9 cellular contexts compared by ENCODE assay signal in the genomic region with DNA sequence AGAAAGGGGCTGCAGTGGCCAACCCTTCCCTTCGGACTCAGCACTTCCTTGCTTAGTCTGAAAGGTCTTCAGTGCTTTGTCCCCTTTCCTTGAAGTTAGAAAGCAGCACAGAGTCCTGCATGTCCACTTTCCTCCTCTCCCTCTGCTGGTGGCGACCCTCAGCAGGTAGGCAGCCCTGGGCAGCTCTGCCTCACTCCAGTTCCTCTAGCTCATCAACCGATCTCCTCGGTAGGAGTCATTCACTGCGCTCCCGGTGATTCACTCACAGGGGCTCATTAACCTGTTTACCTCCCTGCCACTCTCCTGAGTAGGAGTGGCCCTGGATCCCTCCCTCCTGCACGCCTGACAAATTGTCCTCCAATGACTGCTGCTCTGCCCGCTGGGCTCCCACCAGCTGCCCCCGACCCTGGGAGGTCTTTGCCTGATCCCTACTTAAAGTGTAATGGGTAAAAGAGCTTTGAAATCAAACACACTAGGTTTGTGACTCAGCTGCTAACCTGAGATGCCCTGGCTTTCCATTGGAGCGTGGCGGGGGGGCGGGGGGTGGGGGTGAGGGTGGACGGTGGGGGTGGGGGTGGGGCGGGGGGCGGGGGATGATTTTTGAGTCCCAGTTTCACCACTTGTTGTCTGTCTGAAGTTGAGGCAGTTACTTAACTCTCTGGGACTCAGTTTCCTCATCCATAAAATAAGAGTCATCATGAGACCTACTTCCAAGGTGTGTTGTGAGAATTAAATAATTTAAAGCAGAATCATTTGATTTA. TPM values are rescaled to one million over a fixed set of nuclear protein-coding genes. Genes with fewer than 3 reads are reported as not detected.
DNase-seq lines count a peak whose midpoint lies in the region; ATAC-seq, FAIRE-seq and TF ChIP-seq lines count a peak whose summit lies in the region.
"Had no signal": no experiment of that assay in that cellular context is flagged by ENCODE, and none has a peak within 500 bp of the region (broad histone marks: within the 10 kb centered on the region; RNA-seq: fewer than 3 reads in every experiment).

No MANE protein-coding gene starts in this region.

- 52 to 58% methylated on average over 15 of the region's 15 CpGs for WGBS in lung, 2 donors

- no peaks in the 10 kb centered on the region for H3K27me3 ChIP-seq in lung (ENCODE audit: control insufficient read depth, insufficient read depth)

- no peak overlapping the region for H3K4me3 ChIP-seq in lung

- H3K9me3 ChIP-seq in lung (ENCODE audit: control insufficient read depth in 2 of 2, insufficient read depth in 1 of 2, low read length in 1 of 2), result no peaks in the 10 kb centered on the region

- H3K9me3 Mint-ChIP-seq in brain, result peaks cover 0 to 3% (median 0%) of the 10 kb centered on the region in 5 experiments
- H3K9me3 Mint-ChIP-seq: neural crest cell had no signal

- peaks cover 0 to 17% of the 10 kb centered on the region in 2 donors for H3K4me1 ChIP-seq in lung (ENCODE audit: control insufficient read depth in 2 of 2, insufficient read depth in 2 of 2, low read length in 2 of 2)

- H3K27ac ChIP-seq in lung (ENCODE audit: low read depth in 1 of 2, low read length in 1 of 2), result peak overlapping the region in 1 of 2 donors; percentile 59

- FAIRE-seq in frontal cortex (lab: Jason Lieb, UNC), result no peak

- no peak for ATAC-seq in lung (ENCODE audit: insufficient read depth, low FRiP score)
- ATAC-seq in HG03520 (IDR thresholded peaks at IDR 0.05; ENCODE audit: unreplicated experiment), result no peak

- H3K4me1 Mint-ChIP-seq in brain, result peaks cover 35% of the 10 kb centered on the region

- DNase-seq in EL (peak; percentile 67), NCI-H2107 (lab: John Stamatoyannopoulos, UW) (peak; percentile 83), lung (ENCODE audit: low spot score) (peak; percentile 79), AG20443 (ENCODE audit: low spot score) (no peak), frontal cortex (ENCODE audit: low spot score in 2 of 2) (no peak)
- DNase-seq in activated CD4-positive, alpha-beta T cell treated with anti-CD3 and anti-CD28 coated beads, Interleukin-2, amount 50 U/mL, for 1 hour, result no peak

- TF ChIP-seq CTCF in brain (conservative IDR thresholded peaks at IDR 0.05) (no peak), lung (IDR thresholded peaks at IDR 0.05; ENCODE audit: control extremely low read depth, extremely low read depth) (no peak)

- no peaks in the 10 kb centered on the region for H3K36me3 ChIP-seq in lung (ENCODE audit: control insufficient read depth in 2 of 2, insufficient read depth in 2 of 2, low read length in 2 of 2)

- H3K4me3 Mint-ChIP-seq in brain, result peak overlapping the region in 2 of 5 experiments; percentile 48 to 74
- H3K4me3 Mint-ChIP-seq: neural crest cell had no signal

- H3K27me3 Mint-ChIP-seq in brain, result peaks cover 29% of the 10 kb centered on the region

- no peaks in the 10 kb centered on the region for H3K36me3 Mint-ChIP-seq in brain

- peak overlapping the region in 3 of 5 experiments; percentile 3 to 86 (median 82) for H3K27ac Mint-ChIP-seq in brain

RNA-seq across cellular contexts. Expression of a gene that starts 4.2 kb away (rescaled TPM):
- polyA plus RNA-seq in brain (ENCODE audit: insufficient read depth, low read depth, low replicate concordance) (211 TPM), lung (100 to 1,000 TPM in 1 of 2 donors, 10 to 100 TPM in 1; 86.6 to 129 TPM)
- total RNA-seq in lung (100 to 1,000 TPM; 122 to 312 TPM), frontal cortex (not detected)
- total RNA-seq: neural crest cell had no signal

RNA-seq across cellular contexts. Expression of a gene that starts 12.8 kb away (rescaled TPM):
- polyA plus RNA-seq in brain (ENCODE audit: insufficient read depth, low read depth, low replicate concordance) (18.7 TPM), lung (100 to 1,000 TPM; 111 to 134 TPM)
- total RNA-seq in lung (100 to 1,000 TPM in 1 of 2 donors, 10 to 100 TPM in 1; 52.6 to 134 TPM), frontal cortex (2.4 TPM)

RNA-seq across cellular contexts. Expression of a gene that starts 29.3 kb away (rescaled TPM):
- 24.6 TPM for polyA plus RNA-seq in brain (ENCODE audit: insufficient read depth, low read depth, low replicate concordance)
- total RNA-seq in lung, result 100 to 1,000 TPM; 175 to 184 TPM
- 100 to 1,000 TPM in 1 of 2 donors, 10 to 100 TPM in 1; 81.6 to 182 TPM for polyA plus RNA-seq in lung
- 4.5 TPM for total RNA-seq in frontal cortex

Comparison
In these comparisons a context has a peak if more than half of its experiments do, and no peak if none do; other contexts are left out.
1. DNase-seq: peak in EL (single experiment), NCI-H2107 (single experiment) and lung (single experiment); none in AG20443 (single experiment), activated CD4-positive, alpha-beta T cell treated with anti-CD3 and anti-CD28 coated beads, Interleukin-2, amount 50 U/mL, for 1 hour (single experiment) and frontal cortex (0 of 2).
2. RNA of a gene that starts 4.2 kb away (total RNA-seq): 122 to 312 TPM in lung; not detected in frontal cortex (single experiment); every median in the first group is over 100 times any median in the second.
3. RNA of a gene that starts 12.8 kb away (total RNA-seq): 52.6 to 134 TPM in lung; 2.4 TPM in frontal cortex (single experiment); every median in the first group is over 10 times any median in the second.
4. RNA of a gene that starts 29.3 kb away (total RNA-seq): 175 to 184 TPM in lung; 4.5 TPM in frontal cortex (single experiment); every median in the first group is over 10 times any median in the second.